ENCODE assay signal across 21 cellular contexts in genomic region chr7:28137471-28137870, GRCh38. TPM values are rescaled to one million over a fixed set of nuclear protein-coding genes. Genes with fewer than 3 reads are reported as not detected.
DNase-seq lines count a peak whose midpoint lies in the region; ATAC-seq and TF ChIP-seq lines count a peak whose summit lies in the region.
"Had no signal": no experiment of that assay in that cellular context is flagged by ENCODE, and none has a peak within 500 bp of the region (broad histone marks: within the 10 kb centered on the region; RNA-seq: fewer than 3 reads in every experiment).

No MANE protein-coding gene starts in this region.

- peak; percentile 37 for DNase-seq in DMS 273 (lab: John Stamatoyannopoulos, UW; ENCODE audit: unreplicated experiment)
- no peak for DNase-seq in DMS 273 treated with DMSO at 0.1 percent for 48 hours (lab: John Stamatoyannopoulos, UW)
- DNase-seq in astrocyte of the cerebellum (ENCODE audit: low read depth) = peak; percentile 57
- no peak for DNase-seq in sigmoid colon
- no peak for DNase-seq in immature natural killer cell
- DNase-seq in left ventricle myocardium superior = no peak
- DNase-seq in OCI-M1 (lab: John Stamatoyannopoulos, UW) = no peak
- DNase-seq: 8988T, ACHN, DMS53, KBM-7, NCI-H1105 treated with DMSO at 0.1 percent for 48 hours, NCI-H146, NCI-H2029, NCI-H446 treated with DMSO at 0.1 percent for 48 hours, NCI-H526, NCI-H82, SHP77 had no signal

- peak; percentile 26 for TF ChIP-seq CTCF in astrocyte of the cerebellum (IDR thresholded peaks at IDR 0.05; ENCODE audit: low read depth, low read length, missing control alignments)
- no peak for TF ChIP-seq CTCF in sigmoid colon (IDR thresholded peaks at IDR 0.05)

- peak overlapping the region in 3 of 4 donors; percentile 70 to 82 (median 75) for H3K27ac ChIP-seq in sigmoid colon
- H3K27ac ChIP-seq: RWPE1 had no signal

- no peak for TF ChIP-seq EP300 in sigmoid colon (IDR thresholded peaks at IDR 0.05)

- ATAC-seq in left ventricle myocardium superior = no peak
- ATAC-seq: HCT116 had no signal

- in situ Hi-C loops in astrocyte of the cerebellum (cut with HindIII; ENCODE audit: low sequenced_read_pairs) = no loop called here

- WGBS in sigmoid colon, 2 donors = 94 to 96% methylated on average over 7 of the region's 7 CpGs

- no peak overlapping the region for H3K4me3 Mint-ChIP-seq in immature natural killer cell

- no peaks in the 10 kb centered on the region for H3K9me3 Mint-ChIP-seq in immature natural killer cell

- H3K27me3 Mint-ChIP-seq in immature natural killer cell (ENCODE audit: low read depth in 3 of 3) = no peaks in the 10 kb centered on the region

- H3K4me1 ChIP-seq in sigmoid colon = peaks cover 0 to 85% (median 49%) of the 10 kb centered on the region in 4 donors

- H3K36me3 Mint-ChIP-seq in immature natural killer cell = peaks cover 0 to 4% (median 4%) of the 10 kb centered on the region in 3 donors

- intact Hi-C loops in sigmoid colon (cut with DNase I) (no loop called here), left ventricle myocardium superior (cut with micrococcal nuclease) (no loop called here)

- H3K4me3 ChIP-seq in astrocyte of the cerebellum (ENCODE audit: low read depth, low read length) (no peak overlapping the region), sigmoid colon (no peak overlapping the region)

- peaks cover 63 to 91% of the 10 kb centered on the region in 2 donors for H3K4me1 Mint-ChIP-seq in immature natural killer cell

- H3K27ac Mint-ChIP-seq in immature natural killer cell = peak overlapping the region in 3 of 6 donors; percentile 6 to 25 (median 13)

- no peak for TF ChIP-seq POLR2A in sigmoid colon (IDR thresholded peaks at IDR 0.05)

- no peaks in the 10 kb centered on the region for H3K9me3 ChIP-seq in sigmoid colon

- no peaks in the 10 kb centered on the region for H3K27me3 ChIP-seq in sigmoid colon

- H3K36me3 ChIP-seq in sigmoid colon = no peaks in the 10 kb centered on the region

RNA-seq across cellular contexts. Expression of gene JAZF1, which starts 43.1 kb away (rescaled TPM):
- 10 to 100 TPM; 46.4 to 59.6 (median 49.6) TPM for total RNA-seq in sigmoid colon
- 1 to 10 TPM; 4.2 to 7.8 (median 7.3) TPM for polyA plus RNA-seq in sigmoid colon
- 10 to 100 TPM; 17.7 to 40.2 (median 25.9) TPM for polyA plus RNA-seq in immature natural killer cell
- total RNA-seq in left ventricle myocardium superior = 23.2 TPM
- total RNA-seq: G401 had no signal

Comparison
In these comparisons a context has a peak if more than half of its experiments do, and no peak if none do; other contexts are left out.
1. DNase-seq: peak in DMS 273 (single experiment) and astrocyte of the cerebellum (single experiment); none in DMS 273 treated with DMSO at 0.1 percent for 48 hours (single experiment), sigmoid colon (single experiment), immature natural killer cell (0 of 3), left ventricle myocardium superior (single experiment) and OCI-M1 (single experiment).